In genomic region chr10:97072851-97073665, GRCh38 we compare ENCODE assay signal across 8 cellular contexts.
DNase-seq lines count a peak whose midpoint lies in the region; ATAC-seq, FAIRE-seq and TF ChIP-seq lines count a peak whose summit lies in the region.

No MANE protein-coding gene starts in this region.

- H3K4me1 ChIP-seq in A549 = peaks cover 19% of the 10 kb centered on the region

- TF ChIP-seq EP300 in A549 (IDR thresholded peaks at IDR 0.05) = no peak

- ATAC-seq in A549 = peak; percentile 70 to 90
- peak; percentile 57 for ATAC-seq in GM18868 (IDR thresholded peaks at IDR 0.05; ENCODE audit: unreplicated experiment)
- ATAC-seq in HG02571 (IDR thresholded peaks at IDR 0.05; ENCODE audit: unreplicated experiment) = no peak

- TF ChIP-seq POLR2A in A549 (IDR thresholded peaks at IDR 0.05; ENCODE audit: low read length) = no peak

- no peak overlapping the region for H3K27ac ChIP-seq in A549
- no peak overlapping the region for H3K27ac ChIP-seq in VCaP

- TF ChIP-seq RAD21 in A549 (conservative IDR thresholded peaks at IDR 0.05 in 1 of 2, IDR thresholded peaks at IDR 0.05 in 1 of 2) = peak; percentile 92

- in situ Hi-C loops in T47D (cut with HindIII; ENCODE audit: low pct_unique_long_range_greater_than_20kb, low sequenced_read_pairs) = no loop called here

- no peaks in the 10 kb centered on the region; the same call in 2 of the 3 replicates for H3K9me3 ChIP-seq in A549

- POLR2A ChIA-PET in A549 (lab: Yijun Ruan, JAX) = interaction anchor here (1.6 kb wide), 1 partner anchor 137 kb away, joined by 6 read pairs; no protein-coding TSS in a partner anchor

- H3K4me3 ChIP-seq in A549 = no peak overlapping the region

- CTCF ChIA-PET in A549 (lab: Yijun Ruan, JAX) = interaction anchor here (0.5 to 25.5 kb wide), 64 partner anchors 9 to 708 kb away, joined by 3 to 779 read pairs (median 4); no protein-coding TSS in a partner anchor

- H3K4me2 ChIP-seq in A549 = peak overlapping the region; percentile 17; the same call in 1 of the 3 replicates

- WGBS in A549 (ENCODE audit: missing lambda C conversion rate) = 31% methylated on average over 21 of the region's 21 CpGs

- peak; percentile 69 to 72 for DNase-seq in A549 (ENCODE audit: low read depth in 1 of 2, low spot score in 1 of 2)
- DNase-seq in NCI-H2029 treated with DMSO at 0.1 percent for 48 hours (lab: John Stamatoyannopoulos, UW) = peak; percentile 29
- DNase-seq in T47D (ENCODE audit: low read depth in 1 of 2, low spot score in 1 of 2) = peak; percentile 79 to 82
- DNase-seq in iris pigment epithelial cell (ENCODE audit: low read depth) = peak; percentile 74
- DNase-seq in stimulated activated CD4-positive, alpha-beta T cell treated with anti-CD3 and anti-CD28 coated beads, Interleukin-15, amount 100 ng/mL, for 48 hours (ENCODE audit: low read depth in 2 of 2) = peak; percentile 62 to 80

- TF ChIP-seq CTCF in A549 (IDR thresholded peaks at IDR 0.05) = peak; percentile 91
- TF ChIP-seq CTCF in VCaP (conservative IDR thresholded peaks at IDR 0.05) = peak; percentile 95

- FAIRE-seq in A549 (lab: Jason Lieb, UNC) = no peak

TF ChIP-seq in A549, 52 proteins besides CTCF, POLR2A, EP300 and RAD21:
- TF ChIP-seq NPAS2 (CRISPR knock-in tag; IDR thresholded peaks at IDR 0.05; ENCODE audit: borderline replicate concordance) (no peak), CHD2 (IDR thresholded peaks at IDR 0.05; ENCODE audit: low read length, partially characterized antibody) (no peak), CBX2 (IDR thresholded peaks at IDR 0.05; ENCODE audit: borderline replicate concordance, low read depth) (no peak), SMC3 (IDR thresholded peaks at IDR 0.05) (peak; percentile 86), HEYL (CRISPR knock-in tag; IDR thresholded peaks at IDR 0.05) (no peak), ZC3H11A (IDR thresholded peaks at IDR 0.05) (no peak), FOXS1 (CRISPR knock-in tag; IDR thresholded peaks at IDR 0.05) (no peak)
TF ChIP-seq in A549: peak in this region for 1.

Comparison
In these comparisons a context has a peak if more than half of its experiments do, and no peak if none do; other contexts are left out.
1. DNase-seq: peak in every context shown above with its lines; median percentile 80 in T47D; 74 in iris pigment epithelial cell; 71 in stimulated activated CD4-positive, alpha-beta T cell treated with anti-CD3 and anti-CD28 coated beads, Interleukin-15, amount 100 ng/mL, for 48 hours; 70 in A549; 29 in NCI-H2029 treated with DMSO at 0.1 percent for 48 hours.